Comparison of ENCODE assay signal across 18 cellular contexts in genomic region chrX:10582215-10582733, GRCh38. TPM values are rescaled to one million over a fixed set of nuclear protein-coding genes. Genes with fewer than 3 reads are reported as not detected.
DNase-seq lines count a peak whose midpoint lies in the region; ATAC-seq, FAIRE-seq and TF ChIP-seq lines count a peak whose summit lies in the region.
"Had no signal": no experiment of that assay in that cellular context is flagged by ENCODE, and none has a peak within 500 bp of the region (broad histone marks: within the 10 kb centered on the region; RNA-seq: fewer than 3 reads in every experiment).

No MANE protein-coding gene starts in this region.

- H3K9me3 ChIP-seq in left lung (peaks cover 0 to 6% of the 10 kb centered on the region in 2 donors), Karpas-422 (ENCODE audit: low read length) (peaks cover 4% of the 10 kb centered on the region; the same call in 1 of the 2 replicates)
- H3K9me3 ChIP-seq: psoas muscle, thyroid gland had no signal

- no peaks in the 10 kb centered on the region for H3K4me1 ChIP-seq in left lung
- H3K4me1 ChIP-seq in Karpas-422 (ENCODE audit: low read length) = no peaks in the 10 kb centered on the region
- H3K4me1 ChIP-seq: psoas muscle had no signal

- H3K36me3 ChIP-seq in bronchial epithelial cell (ENCODE audit: control insufficient read depth, insufficient read depth, low read length) (no peaks in the 10 kb centered on the region), left lung (no peaks in the 10 kb centered on the region), Karpas-422 (ENCODE audit: insufficient read depth, low read length) (no peaks in the 10 kb centered on the region)
- H3K36me3 ChIP-seq: thyroid gland had no signal

- intact Hi-C loops in left lung (cut with DNase I) = no loop called here

- H2AFZ ChIP-seq in Karpas-422 (ENCODE audit: low read length) = no peak overlapping the region

- ATAC-seq in left lung = peak; percentile 80
- ATAC-seq: psoas muscle had no signal

- H3K79me2 ChIP-seq in Karpas-422 (ENCODE audit: low read length) = no peaks in the 10 kb centered on the region

- no peaks in the 10 kb centered on the region for H3K9me2 ChIP-seq in Karpas-422 (replicated peaks; ENCODE audit: insufficient read depth, low read length)

- TF ChIP-seq CTCF in bronchial epithelial cell (IDR thresholded peaks at IDR 0.05; ENCODE audit: insufficient read depth, low read length, severe bottlenecking) (no peak), left lung (IDR thresholded peaks at IDR 0.05) (no peak)

- no peak for FAIRE-seq in bronchial epithelial cell (lab: Jason Lieb, UNC)

- no peak overlapping the region for H3K9ac ChIP-seq in Karpas-422 (ENCODE audit: low read length)

- no peak overlapping the region for H3K27ac ChIP-seq in left lung
- no peak overlapping the region for H3K27ac ChIP-seq in Karpas-422 (ENCODE audit: low read length)
- H3K27ac ChIP-seq: psoas muscle, thyroid gland had no signal

- DNase-seq in Daoy (ENCODE audit: low read depth) = peak; percentile 13
- peak; percentile 12 for DNase-seq in NCI-H146 treated with DMSO at 0.1 percent for 48 hours (lab: John Stamatoyannopoulos, UW; ENCODE audit: unreplicated experiment)
- peak; percentile 64 for DNase-seq in bronchial epithelial cell (ENCODE audit: low read depth)
- no peak for DNase-seq in left lung
- no peak for DNase-seq in AG08395 (ENCODE audit: low spot score)
- DNase-seq in retina = no peak
- no peak for DNase-seq in NCI-H1694 treated with DMSO at 0.1 percent for 48 hours (lab: John Stamatoyannopoulos, UW)
- no peak for DNase-seq in Karpas-422
- DNase-seq: activated naive CD8-positive, alpha-beta T cell treated with anti-CD3 and anti-CD28 coated beads, Interleukin-2, amount 10 ng/mL, durations not matched to agents 7 days and 5 days; activated T-cell treated with anti-CD3 and anti-CD28 coated beads, Interleukin-2, amount 50 U/mL, for 24 hours; cerebellar nuclear complex; kidney glomerular epithelial cell; NCI-H2107; NCI-H774; psoas muscle; stimulated activated CD4-positive, alpha-beta T cell treated with anti-CD3 and anti-CD28 coated beads, Interleukin-2, amount 100 ng/mL, for 24 hours; thyroid gland had no signal

- H3K4me3 ChIP-seq in bronchial epithelial cell (ENCODE audit: low read depth, low read length) (no peak overlapping the region), left lung (no peak overlapping the region), Karpas-422 (ENCODE audit: low read length) (no peak overlapping the region)
- H3K4me3 ChIP-seq: MG63, psoas muscle, thyroid gland had no signal

- H3K27me3 ChIP-seq in bronchial epithelial cell (ENCODE audit: control insufficient read depth, insufficient read depth, low read length) (no peaks in the 10 kb centered on the region), left lung (no peaks in the 10 kb centered on the region), Karpas-422 (ENCODE audit: low read length) (no peaks in the 10 kb centered on the region)
- H3K27me3 ChIP-seq: MG63, thyroid gland had no signal

- no peak overlapping the region for H3K4me2 ChIP-seq in Karpas-422 (ENCODE audit: low read depth, low read length, poor library complexity, severe bottlenecking)

- H4K20me1 ChIP-seq in Karpas-422 (ENCODE audit: insufficient read depth, low read depth, low read length) = no peaks in the 10 kb centered on the region

RNA-seq across cellular contexts. Expression of gene MID1, which starts 38.1 kb away (rescaled TPM):
- 25.7 and 33.2 TPM in 2 replicates for total RNA-seq in Daoy (2014; rRNA removed; shearing (Covaris generic))
- total RNA-seq in bronchial epithelial cell = 3.2 and 3.4 TPM in 2 replicates
- total RNA-seq in left lung = 10 to 100 TPM; 19.3 to 21.9 TPM
- 0.04 and 0.40 TPM in 2 replicates for total RNA-seq in Karpas-422 (2014; rRNA removed; shearing (Covaris generic); ENCODE audit: low replicate concordance)

Comparison
In these comparisons a context has a peak if more than half of its experiments do, and no peak if none do; other contexts are left out.
1. DNase-seq: peak in Daoy (single experiment), NCI-H146 treated with DMSO at 0.1 percent for 48 hours (single experiment) and bronchial epithelial cell (single experiment); none in left lung (0 of 2), AG08395 (single experiment), retina (single experiment), NCI-H1694 treated with DMSO at 0.1 percent for 48 hours (single experiment) and Karpas-422 (single experiment).